ENCODE assay signal across 23 cellular contexts in the genomic region with DNA sequence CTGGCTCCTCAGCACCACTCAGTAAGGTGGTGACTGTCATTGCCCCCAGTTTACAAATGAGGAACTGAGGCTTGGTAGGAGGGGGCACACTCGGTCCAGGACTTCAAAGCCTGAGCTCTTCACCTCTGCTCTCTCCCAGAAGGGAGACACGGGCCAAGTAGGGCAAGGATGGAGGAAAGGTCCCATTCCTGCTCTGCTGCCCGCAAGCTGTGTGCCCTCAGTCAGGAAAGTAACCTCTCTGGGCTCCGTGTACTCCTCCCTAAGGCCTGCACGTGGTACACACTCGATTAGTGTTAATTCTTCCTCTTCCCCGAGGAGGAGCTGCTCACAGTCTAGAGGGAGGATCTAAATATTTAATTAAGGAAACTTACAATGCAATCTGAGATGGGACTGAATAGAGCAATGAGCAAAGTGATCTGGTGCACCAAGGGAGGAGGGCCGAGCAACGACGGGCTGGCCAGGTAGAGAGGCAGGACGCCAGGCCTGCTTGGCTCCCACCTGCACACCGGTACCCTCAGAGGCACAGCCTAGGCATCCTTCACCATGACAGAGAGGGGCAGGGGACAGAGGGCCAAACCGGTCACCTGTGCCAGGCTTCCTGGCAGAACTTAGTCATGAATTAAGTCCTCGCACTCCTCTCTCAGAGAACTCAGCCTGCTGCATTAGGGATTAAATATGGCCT. TPM values are rescaled to one million over a fixed set of nuclear protein-coding genes. Genes with fewer than 3 reads are reported as not detected.
DNase-seq lines count a peak whose midpoint lies in the region; ATAC-seq, FAIRE-seq and TF ChIP-seq lines count a peak whose summit lies in the region.
"Had no signal": no experiment of that assay in that cellular context is flagged by ENCODE, and none has a peak within 500 bp of the region (broad histone marks: within the 10 kb centered on the region; RNA-seq: fewer than 3 reads in every experiment).

No MANE protein-coding gene starts in this region.

- H3K27ac Mint-ChIP-seq in naive B cell, result peak overlapping the region in 4 of 6 donors; percentile 18 to 36 (median 28)
- H3K27ac Mint-ChIP-seq in stimulated activated effector memory CD8-positive, alpha-beta T cell treated with anti-CD3 and anti-CD28 coated beads, Interleukin-12 subunit alpha, Interleukin-12 subunit beta, amount 100 ng/mL, for 72 hours, result no peak overlapping the region
- H3K27ac Mint-ChIP-seq: CD8-positive, alpha-beta T cell; H9; HFFc6 had no signal

- H3K4me1 Mint-ChIP-seq in naive B cell, result peaks cover 7 to 23% (median 21%) of the 10 kb centered on the region in 3 donors
- no peaks in the 10 kb centered on the region for H3K4me1 Mint-ChIP-seq in stimulated activated effector memory CD8-positive, alpha-beta T cell treated with anti-CD3 and anti-CD28 coated beads, Interleukin-12 subunit alpha, Interleukin-12 subunit beta, amount 100 ng/mL, for 72 hours

- DNase-seq in activated effector memory CD4-positive, alpha-beta T cell treated with anti-CD3 and anti-CD28 coated beads, Interleukin-2, amount 50 U/mL, for 16 hours, result peak; percentile 53
- DNase-seq in activated effector memory CD4-positive, alpha-beta T cell treated with Interleukin-2 at 50 U/mL for 16 hours, result no peak
- no peak for DNase-seq in naive B cell
- DNase-seq in stimulated activated effector memory CD8-positive, alpha-beta T cell treated with anti-CD3 and anti-CD28 coated beads, Interleukin-12 subunit alpha, Interleukin-12 subunit beta, amount 100 ng/mL, for 72 hours (ENCODE audit: low spot score in 2 of 2), result no peak
- no peak for DNase-seq in RCC 7860 (ENCODE audit: low spot score)
- DNase-seq in activated naive CD4-positive, alpha-beta T cell treated with Interleukin-2 at 50 U/mL for 16 hours, result no peak
- no peak for DNase-seq in gastrocnemius medialis
- DNase-seq: C1 segment of cervical spinal cord; CD8-positive, alpha-beta T cell; GM23248; H9; HFFc6; IMR-90; NCI-H2029; NCI-H226; NCI-H510A treated with DMSO at 0.1 percent for 48 hours; NCI-H774; NK-92 treated with Interleukin-12 subunit alpha and Interleukin-12 subunit beta, amount 100 ng/mL, for 24 hours had no signal

- H3K36me3 Mint-ChIP-seq in naive B cell, result no peaks in the 10 kb centered on the region
- H3K36me3 Mint-ChIP-seq in stimulated activated effector memory CD8-positive, alpha-beta T cell treated with anti-CD3 and anti-CD28 coated beads, Interleukin-12 subunit alpha, Interleukin-12 subunit beta, amount 100 ng/mL, for 72 hours, result no peaks in the 10 kb centered on the region
- H3K36me3 Mint-ChIP-seq: CD8-positive, alpha-beta T cell had no signal

- intact Hi-C loops in gastrocnemius medialis (cut with DNase I; ENCODE audit: low total_unique reads), result no loop called here

- in situ Hi-C loops in gastrocnemius medialis (cut with MboI; ENCODE audit: low sequenced_read_pairs in 4 of 4), result no loop called here

- peaks cover 0 to 6% (median 0%) of the 10 kb centered on the region in 3 donors for H3K27me3 Mint-ChIP-seq in naive B cell

- no peaks in the 10 kb centered on the region for H3K27me3 ChIP-seq in gastrocnemius medialis

- no peaks in the 10 kb centered on the region for H3K4me1 ChIP-seq in gastrocnemius medialis

- H3K4me3 ChIP-seq in gastrocnemius medialis, result no peak overlapping the region
- H3K4me3 ChIP-seq: GM23248 had no signal

- H3K36me3 ChIP-seq in gastrocnemius medialis, result no peaks in the 10 kb centered on the region

- peak; percentile 34 for ATAC-seq in esophagus mucosa
- peak in 1 of 2 donors; percentile 32 for ATAC-seq in naive B cell (ENCODE audit: low read depth in 2 of 2)
- ATAC-seq in stimulated activated effector memory CD8-positive, alpha-beta T cell treated with anti-CD3 and anti-CD28 coated beads, Interleukin-12 subunit alpha, Interleukin-12 subunit beta, amount 100 ng/mL, for 72 hours, result peak; percentile 9
- no peak for ATAC-seq in gastrocnemius medialis
- ATAC-seq: CD8-positive, alpha-beta T cell had no signal

- no peak overlapping the region for H3K27ac ChIP-seq in gastrocnemius medialis
- H3K27ac ChIP-seq: 22Rv1, GM23248 had no signal

- H3K9me3 Mint-ChIP-seq in naive B cell, result no peaks in the 10 kb centered on the region
- H3K9me3 Mint-ChIP-seq in stimulated activated effector memory CD8-positive, alpha-beta T cell treated with anti-CD3 and anti-CD28 coated beads, Interleukin-12 subunit alpha, Interleukin-12 subunit beta, amount 100 ng/mL, for 72 hours, result no peaks in the 10 kb centered on the region
- H3K9me3 Mint-ChIP-seq: CD8-positive, alpha-beta T cell; H9; HFFc6 had no signal

- no peak for TF ChIP-seq CTCF in gastrocnemius medialis (IDR thresholded peaks at IDR 0.05 in 4 of 5, conservative IDR thresholded peaks at IDR 0.05 in 1 of 5)

- no peaks in the 10 kb centered on the region for H3K9me3 ChIP-seq in gastrocnemius medialis

- H3K4me3 Mint-ChIP-seq in naive B cell, result no peak overlapping the region
- H3K4me3 Mint-ChIP-seq in stimulated activated effector memory CD8-positive, alpha-beta T cell treated with anti-CD3 and anti-CD28 coated beads, Interleukin-12 subunit alpha, Interleukin-12 subunit beta, amount 100 ng/mL, for 72 hours, result no peak overlapping the region
- H3K4me3 Mint-ChIP-seq: CD8-positive, alpha-beta T cell; H9; HFFc6 had no signal

- TF ChIP-seq POLR2A in gastrocnemius medialis (IDR thresholded peaks at IDR 0.05), result no peak

- FAIRE-seq in RCC 7860 (lab: Jason Lieb, UNC), result no peak
- FAIRE-seq: GM12892, GM18507, HTR-8/SVneo had no signal

RNA-seq across cellular contexts. Expression of a gene that starts 47.2 kb away (rescaled TPM):
- 9.4 TPM for total RNA-seq in esophagus mucosa
- 10 to 100 TPM; 14.6 to 73.4 (median 36.9) TPM for polyA plus RNA-seq in naive B cell (ENCODE audit: low read depth in 6 of 6)
- 10 to 100 TPM; 15.2 to 31.3 (median 28.0) TPM for total RNA-seq in gastrocnemius medialis

Comparison
In these comparisons a context has a peak if more than half of its experiments do, and no peak if none do; other contexts are left out.
1. ATAC-seq: peak in esophagus mucosa (single experiment) and stimulated activated effector memory CD8-positive, alpha-beta T cell treated with anti-CD3 and anti-CD28 coated beads, Interleukin-12 subunit alpha, Interleukin-12 subunit beta, amount 100 ng/mL, for 72 hours (single experiment); none in gastrocnemius medialis (0 of 2).